Comparison of ENCODE assay signal across 14 cellular contexts in the genomic region with DNA sequence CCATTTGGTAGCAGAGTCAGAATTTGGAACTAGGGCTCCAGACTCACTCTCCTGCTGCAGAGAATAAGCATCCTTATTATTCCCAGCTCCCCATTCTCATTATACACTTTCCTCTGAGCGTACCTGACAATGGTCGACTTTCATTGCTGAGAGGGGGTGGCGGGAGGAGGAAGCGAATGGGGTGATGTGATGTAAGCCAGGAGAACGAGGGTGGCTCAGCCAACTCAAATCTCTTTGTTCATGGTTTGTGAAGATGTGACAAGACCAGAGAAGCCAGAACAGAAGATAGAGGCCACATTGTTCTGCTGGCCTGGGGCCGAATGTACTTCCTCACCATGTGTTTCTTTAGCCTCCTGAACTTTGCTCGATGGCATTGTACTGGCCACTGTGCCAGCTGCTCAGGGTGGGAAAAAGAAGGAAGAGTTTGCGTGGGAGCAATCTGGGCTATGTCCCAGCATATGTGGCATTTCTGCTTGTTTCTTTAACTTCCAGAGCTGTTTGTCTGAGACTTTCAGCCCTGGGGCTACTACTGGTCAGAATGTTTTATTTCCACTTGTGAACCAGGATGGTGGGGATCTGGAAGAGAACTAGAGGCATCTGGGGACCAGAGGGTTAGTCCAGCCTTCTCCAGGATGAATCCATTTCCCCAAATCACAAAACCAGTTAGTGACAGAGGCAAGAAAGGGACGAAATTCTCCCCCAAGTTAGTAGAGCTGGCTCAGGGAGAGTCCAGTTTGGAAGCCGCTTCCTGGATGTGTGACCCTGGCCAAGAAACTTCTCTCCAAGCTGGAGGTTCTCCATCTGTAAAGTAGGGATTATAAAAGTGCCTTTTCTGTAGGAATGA.
A peak's percentile ranks its signal among the peaks of the same experiment; 100 is the strongest.
DNase-seq lines count a peak whose midpoint lies in the region; ATAC-seq and TF ChIP-seq lines count a peak whose summit lies in the region.
"Had no signal": no experiment of that assay in that cellular context is flagged by ENCODE, and none has a peak within 500 bp of the region (broad histone marks: within the 10 kb centered on the region; RNA-seq: fewer than 3 reads in every experiment).

No MANE protein-coding gene starts in this region.

- no peaks in the 10 kb centered on the region for H4K20me1 ChIP-seq in DOHH2 (ENCODE audit: control insufficient read depth, insufficient read depth, low read depth, low read length)

- peak; percentile 30 to 71 (median 50) for ATAC-seq in heart left ventricle
- ATAC-seq: naive thymus-derived CD8-positive, alpha-beta T cell had no signal

- no peak overlapping the region for H3K4me3 Mint-ChIP-seq in activated CD4-positive, alpha-beta memory T cell treated with anti-CD3 and anti-CD28 coated beads for 36 hours
- H3K4me3 Mint-ChIP-seq: activated T-cell treated with anti-CD3 and anti-CD28 coated beads, Interleukin-2, amount 50 U/mL, for 72 hours; naive thymus-derived CD8-positive, alpha-beta T cell; stimulated activated naive CD8-positive, alpha-beta T cell treated with anti-CD3 and anti-CD28 coated beads, Interleukin-15, amount 100 ng/mL, for 72 hours had no signal

- H3K9me3 ChIP-seq in DOHH2 (ENCODE audit: control insufficient read depth, insufficient read depth, low read length) (no peaks in the 10 kb centered on the region), adipocyte (ENCODE audit: control insufficient read depth, low read length) (no peaks in the 10 kb centered on the region), heart left ventricle (peaks cover 0 to 3% (median 0%) of the 10 kb centered on the region in 12 donors)
- H3K9me3 ChIP-seq: HAP-1 had no signal

- in situ Hi-C loops in KBM-7 (cut with MboI; ENCODE audit: low pct_unique_long_range_greater_than_20kb, low sequenced_read_pairs), result no loop called here

- TF ChIP-seq CTCF in DOHH2 (IDR thresholded peaks at IDR 0.05; ENCODE audit: low read depth, low read length, poor library complexity, severe bottlenecking), result no peak
- no peak for TF ChIP-seq CTCF in heart left ventricle (IDR thresholded peaks at IDR 0.05)

- no peak for TF ChIP-seq POLR2A in heart left ventricle (IDR thresholded peaks at IDR 0.05)

- H3K36me3 Mint-ChIP-seq in activated CD4-positive, alpha-beta memory T cell treated with anti-CD3 and anti-CD28 coated beads for 36 hours, result no peaks in the 10 kb centered on the region
- H3K36me3 Mint-ChIP-seq: naive thymus-derived CD8-positive, alpha-beta T cell had no signal

- H3K27me3 ChIP-seq in DOHH2 (ENCODE audit: control insufficient read depth, low read length) (peaks cover 38% of the 10 kb centered on the region), adipocyte (replicated peaks; ENCODE audit: control insufficient read depth, insufficient read depth, low read length) (no peaks in the 10 kb centered on the region), heart left ventricle (no peaks in the 10 kb centered on the region)

- POLR2A ChIA-PET in activated CD4-positive, alpha-beta memory T cell treated with anti-CD3 and anti-CD28 coated beads for 36 hours (lab: Charles Lee), result no interaction called here

- DNase-seq in adipocyte (ENCODE audit: low read depth) (peak; percentile 62), heart left ventricle (peak in 3 of 5 donors; percentile 22 to 59 (median 30)), putamen (ENCODE audit: low spot score) (peak; percentile 19), T1000 (lab: John Stamatoyannopoulos, UW) (no peak), NCI-H1694 treated with DMSO at 0.1 percent for 48 hours (lab: John Stamatoyannopoulos, UW) (no peak), KBM-7 (no peak)
- no peak for DNase-seq in activated CD4-positive, alpha-beta memory T cell treated with anti-CD3 and anti-CD28 coated beads for 36 hours
- DNase-seq: activated T-cell treated with anti-CD3 and anti-CD28 coated beads, Interleukin-2, amount 50 U/mL, for 72 hours; naive thymus-derived CD8-positive, alpha-beta T cell; stimulated activated CD4-positive, alpha-beta T cell treated with anti-CD3 and anti-CD28 coated beads, Interleukin-1b, Interleukin-23, amount 100 ng/mL, for 48 hours; stimulated activated naive CD8-positive, alpha-beta T cell treated with anti-CD3 and anti-CD28 coated beads, Interleukin-15, amount 100 ng/mL, for 72 hours had no signal

- H3K27me3 Mint-ChIP-seq in activated CD4-positive, alpha-beta memory T cell treated with anti-CD3 and anti-CD28 coated beads for 36 hours, result peaks cover 15% of the 10 kb centered on the region

- H3K4me1 Mint-ChIP-seq in activated CD4-positive, alpha-beta memory T cell treated with anti-CD3 and anti-CD28 coated beads for 36 hours (ENCODE audit: low read depth), result no peaks in the 10 kb centered on the region

- H3K4me1 ChIP-seq in DOHH2 (ENCODE audit: control insufficient read depth, low read length), result peaks cover 12% of the 10 kb centered on the region
- peaks cover 22% of the 10 kb centered on the region for H3K4me1 ChIP-seq in adipocyte (ENCODE audit: control insufficient read depth, insufficient read depth, low read length)
- peaks cover 0 to 47% (median 7%) of the 10 kb centered on the region in 12 donors for H3K4me1 ChIP-seq in heart left ventricle
- H3K4me1 ChIP-seq: HAP-1 had no signal

- 59 to 82% (median 78%) methylated on average over 10 of the region's 10 CpGs for WGBS in heart left ventricle, 4 donors

- intact Hi-C loops in heart left ventricle (cut with DNase I), result no loop called here
- intact Hi-C loops in activated CD4-positive, alpha-beta memory T cell treated with anti-CD3 and anti-CD28 coated beads for 36 hours (cut with micrococcal nuclease), result no loop called here

- no peak overlapping the region for H3K27ac ChIP-seq in DOHH2 (ENCODE audit: low read depth, low read length)
- peak overlapping the region in 7 of 12 donors; percentile 4 to 65 (median 50) for H3K27ac ChIP-seq in heart left ventricle
- H3K27ac ChIP-seq: RWPE1 had no signal

- no peak overlapping the region for H3K4me3 ChIP-seq in DOHH2 (ENCODE audit: low read length)
- H3K4me3 ChIP-seq in adipocyte (ENCODE audit: low read length), result no peak overlapping the region
- no peak overlapping the region for H3K4me3 ChIP-seq in heart left ventricle
- H3K4me3 ChIP-seq: HAP-1 had no signal

- H3K79me2 ChIP-seq in DOHH2 (ENCODE audit: control insufficient read depth, low read length), result no peaks in the 10 kb centered on the region

- H3K9me3 Mint-ChIP-seq in activated CD4-positive, alpha-beta memory T cell treated with anti-CD3 and anti-CD28 coated beads for 36 hours, result no peaks in the 10 kb centered on the region
- H3K9me3 Mint-ChIP-seq: activated T-cell treated with anti-CD3 and anti-CD28 coated beads, Interleukin-2, amount 50 U/mL, for 72 hours; stimulated activated naive CD8-positive, alpha-beta T cell treated with anti-CD3 and anti-CD28 coated beads, Interleukin-15, amount 100 ng/mL, for 72 hours had no signal

- no peaks in the 10 kb centered on the region for H3K9me2 ChIP-seq in DOHH2 (replicated peaks; ENCODE audit: control insufficient read depth, low read length)

- H3K36me3 ChIP-seq in DOHH2 (ENCODE audit: control insufficient read depth, low read length), result no peaks in the 10 kb centered on the region
- no peaks in the 10 kb centered on the region for H3K36me3 ChIP-seq in adipocyte (ENCODE audit: control insufficient read depth, insufficient read depth, low read length, severe bottlenecking)
- H3K36me3 ChIP-seq in heart left ventricle, result no peaks in the 10 kb centered on the region
- H3K36me3 ChIP-seq: HAP-1 had no signal

- no peak overlapping the region for H3K9ac ChIP-seq in adipocyte (ENCODE audit: low read length)

- H3K4me2 ChIP-seq in DOHH2 (ENCODE audit: low read length), result peak overlapping the region; percentile 21

- H3K27ac Mint-ChIP-seq in activated CD4-positive, alpha-beta memory T cell treated with anti-CD3 and anti-CD28 coated beads for 36 hours, result no peak overlapping the region
- H3K27ac Mint-ChIP-seq: activated T-cell treated with anti-CD3 and anti-CD28 coated beads, Interleukin-2, amount 50 U/mL, for 72 hours; naive thymus-derived CD8-positive, alpha-beta T cell; stimulated activated naive CD8-positive, alpha-beta T cell treated with anti-CD3 and anti-CD28 coated beads, Interleukin-15, amount 100 ng/mL, for 72 hours had no signal

- CTCF ChIA-PET in activated CD4-positive, alpha-beta memory T cell treated with anti-CD3 and anti-CD28 coated beads for 36 hours (lab: Charles Lee), result no interaction called here

- no peaks in the 10 kb centered on the region for H3F3A ChIP-seq in DOHH2 (ENCODE audit: control insufficient read depth, insufficient read depth)

Comparison
In these comparisons a context has a peak if more than half of its experiments do, and no peak if none do; other contexts are left out.
1. DNase-seq: peak in adipocyte (single experiment), heart left ventricle (3 of 5) and putamen (single experiment); none in activated CD4-positive, alpha-beta memory T cell treated with anti-CD3 and anti-CD28 coated beads for 36 hours (single experiment), T1000 (single experiment), NCI-H1694 treated with DMSO at 0.1 percent for 48 hours (single experiment) and KBM-7 (single experiment).